9 cellular contexts compared by ENCODE assay signal in genomic region chr14:50336428-50336827, GRCh38. TPM values are rescaled to one million over a fixed set of nuclear protein-coding genes. Genes with fewer than 3 reads are reported as not detected.
A peak's percentile ranks its signal among the peaks of the same experiment; 100 is the strongest.
DNase-seq lines count a peak whose midpoint lies in the region; ATAC-seq and TF ChIP-seq lines count a peak whose summit lies in the region.
"Had no signal": no experiment of that assay in that cellular context is flagged by ENCODE, and none has a peak within 500 bp of the region (broad histone marks: within the 10 kb centered on the region; RNA-seq: fewer than 3 reads in every experiment).

No MANE protein-coding gene starts in this region.

- TF ChIP-seq CTCF in CD8-positive, alpha-beta T cell (IDR thresholded peaks at IDR 0.05) = no peak
- TF ChIP-seq CTCF in osteocyte (IDR thresholded peaks at IDR 0.05) = no peak

- peak overlapping the region; percentile 26 for H3K4me3 ChIP-seq in CD8-positive, alpha-beta T cell (ENCODE audit: low read depth, low read length)
- H3K4me3 ChIP-seq in Karpas-422 (ENCODE audit: low read length) (no peak overlapping the region), ectodermal cell (ENCODE audit: insufficient read depth, low read depth, low read length) (no peak overlapping the region)

- no peaks in the 10 kb centered on the region for H3K79me2 ChIP-seq in Karpas-422 (ENCODE audit: low read length)

- no peaks in the 10 kb centered on the region for H4K20me1 ChIP-seq in Karpas-422 (ENCODE audit: insufficient read depth, low read depth, low read length)

- no peaks in the 10 kb centered on the region for H3K27me3 Mint-ChIP-seq in CD8-positive, alpha-beta T cell (ENCODE audit: low read depth)
- no peaks in the 10 kb centered on the region for H3K27me3 Mint-ChIP-seq in osteocyte (ENCODE audit: unreplicated experiment)

- H3K9me3 ChIP-seq in CD8-positive, alpha-beta T cell (ENCODE audit: low read length) = no peaks in the 10 kb centered on the region
- H3K9me3 ChIP-seq in Karpas-422 (ENCODE audit: low read length) (no peaks in the 10 kb centered on the region), ectodermal cell (ENCODE audit: control insufficient read depth, low read length) (no peaks in the 10 kb centered on the region)

- WGBS in ectodermal cell, 2 experiments = 40 to 73% methylated on average over 1 of the region's 1 CpG

- peak overlapping the region; percentile 63 for H3K4me3 Mint-ChIP-seq in CD8-positive, alpha-beta T cell
- H3K4me3 Mint-ChIP-seq in osteocyte (ENCODE audit: unreplicated experiment) = no peak overlapping the region

- POLR2A ChIA-PET in CD8-positive, alpha-beta T cell (lab: Charles Lee) = interaction anchor here (0.9 kb wide), 1 partner anchor 25 kb away, joined by 4 read pairs; no protein-coding TSS in a partner anchor

- H3K27ac Mint-ChIP-seq in CD8-positive, alpha-beta T cell = peak overlapping the region; percentile 91
- H3K27ac Mint-ChIP-seq in osteocyte (ENCODE audit: unreplicated experiment) = peak overlapping the region; percentile 90

- H3K4me1 Mint-ChIP-seq in CD8-positive, alpha-beta T cell (ENCODE audit: low read depth) = peaks cover 14% of the 10 kb centered on the region
- peaks cover 23% of the 10 kb centered on the region for H3K4me1 Mint-ChIP-seq in osteocyte (ENCODE audit: unreplicated experiment)

- no peaks in the 10 kb centered on the region for H3K27me3 ChIP-seq in CD8-positive, alpha-beta T cell (ENCODE audit: insufficient read depth, low read length)
- H3K27me3 ChIP-seq in Karpas-422 (ENCODE audit: low read length) = no peaks in the 10 kb centered on the region
- H3K27me3 ChIP-seq in ectodermal cell (ENCODE audit: control insufficient read depth, insufficient read depth, low read length, poor library complexity, severe bottlenecking) = no peaks in the 10 kb centered on the region

- H3K9ac ChIP-seq in Karpas-422 (ENCODE audit: low read length) = no peak overlapping the region

- no peak overlapping the region for H2AFZ ChIP-seq in Karpas-422 (ENCODE audit: low read length)

- H3K4me1 ChIP-seq in CD8-positive, alpha-beta T cell (ENCODE audit: insufficient read depth, low read length) = peaks cover 11% of the 10 kb centered on the region
- H3K4me1 ChIP-seq in Karpas-422 (ENCODE audit: low read length) (peaks cover 7% of the 10 kb centered on the region), ectodermal cell (ENCODE audit: control insufficient read depth, insufficient read depth, low read length) (peaks cover 18% of the 10 kb centered on the region)

- H3K9me2 ChIP-seq in Karpas-422 (replicated peaks; ENCODE audit: insufficient read depth, low read length) = no peaks in the 10 kb centered on the region

- intact Hi-C loops in CD8-positive, alpha-beta T cell (cut with DNase I, micrococcal nuclease) = no loop called here

- no peaks in the 10 kb centered on the region for H3K36me3 ChIP-seq in CD8-positive, alpha-beta T cell (ENCODE audit: insufficient read depth, low read length)
- H3K36me3 ChIP-seq in Karpas-422 (ENCODE audit: insufficient read depth, low read length) (no peaks in the 10 kb centered on the region), ectodermal cell (ENCODE audit: control insufficient read depth, insufficient read depth, low read length) (no peaks in the 10 kb centered on the region)

- H3K9me3 Mint-ChIP-seq in CD8-positive, alpha-beta T cell = no peaks in the 10 kb centered on the region
- no peaks in the 10 kb centered on the region for H3K9me3 Mint-ChIP-seq in osteocyte (ENCODE audit: unreplicated experiment)

- H3K27ac ChIP-seq in CD8-positive, alpha-beta T cell (ENCODE audit: low read depth, low read length) = no peak overlapping the region
- no peak overlapping the region for H3K27ac ChIP-seq in Karpas-422 (ENCODE audit: low read length)
- H3K27ac ChIP-seq in ectodermal cell (ENCODE audit: insufficient read depth, low read depth, low read length, poor library complexity, severe bottlenecking) = peak overlapping the region; percentile 67

- peak overlapping the region; percentile 7 for H3K4me2 ChIP-seq in Karpas-422 (ENCODE audit: low read depth, low read length, poor library complexity, severe bottlenecking)

- peaks cover 44% of the 10 kb centered on the region for H3K36me3 Mint-ChIP-seq in CD8-positive, alpha-beta T cell
- H3K36me3 Mint-ChIP-seq in osteocyte (ENCODE audit: unreplicated experiment) = peaks cover 13% of the 10 kb centered on the region

- DNase-seq in CD8-positive, alpha-beta T cell = no peak
- DNase-seq in Karpas-422 (no peak), osteocyte (ENCODE audit: extremely low spot score, unreplicated experiment) (no peak), activated gamma-delta T cell treated with Interleukin-2 at 50 U/mL for 16 hours (no peak), RPMI8226 (no peak)
- DNase-seq: GOT3 had no signal

- ATAC-seq in CD8-positive, alpha-beta T cell = no peak
- ATAC-seq in GM21360 (IDR thresholded peaks at IDR 0.05; ENCODE audit: unreplicated experiment) (no peak), HG03565 (IDR thresholded peaks at IDR 0.05; ENCODE audit: unreplicated experiment) (no peak)

- CTCF ChIA-PET in CD8-positive, alpha-beta T cell (lab: Charles Lee) = interaction anchor here (1.3 to 3.1 kb wide), 2 partner anchors 15 to 28 kb away, joined by 4 to 13 read pairs; no protein-coding TSS in a partner anchor

RNA-seq across cellular contexts. Expression of gene DMAC2L, which starts 24.3 kb away (rescaled TPM):
- total RNA-seq in CD8-positive, alpha-beta T cell = 10 to 100 TPM; 16.6 to 17.8 TPM
- 31.9 and 38.6 TPM in 2 replicates for total RNA-seq in Karpas-422 (2014; rRNA removed; shearing (Covaris generic); ENCODE audit: low replicate concordance)
- 22.2 TPM for polyA plus RNA-seq in ectodermal cell (2013, experiment 1 of 4)
- polyA plus RNA-seq in ectodermal cell (2013, experiment 2 of 4) = 24.0 TPM
- polyA plus RNA-seq in ectodermal cell (2013, experiment 3 of 4) = 20.0 TPM
- 16.8 TPM for polyA plus RNA-seq in ectodermal cell (2013, experiment 4 of 4)
- 17.7 and 21.7 TPM in 2 replicates for total RNA-seq in osteocyte

RNA-seq across cellular contexts. Expression of gene L2HGDH, which starts 24.4 kb away (rescaled TPM):
- 1 to 10 TPM; 2.6 to 3.0 TPM for total RNA-seq in CD8-positive, alpha-beta T cell
- total RNA-seq in Karpas-422 (2014; rRNA removed; shearing (Covaris generic); ENCODE audit: low replicate concordance) = 32.9 and 42.7 TPM in 2 replicates
- 13.6 TPM for polyA plus RNA-seq in ectodermal cell (2013, experiment 1 of 4)
- 15.2 TPM for polyA plus RNA-seq in ectodermal cell (2013, experiment 2 of 4)
- polyA plus RNA-seq in ectodermal cell (2013, experiment 3 of 4) = 9.7 TPM
- 11.0 TPM for polyA plus RNA-seq in ectodermal cell (2013, experiment 4 of 4)
- total RNA-seq in osteocyte = 4.2 and 6.5 TPM in 2 replicates
